Comparison of ENCODE assay signal across 24 cellular contexts in genomic region chr6:134637282-134637681, GRCh38.
"Had no signal": no experiment of that assay in that cellular context is flagged by ENCODE, and none has a peak within 500 bp of the region (broad histone marks: within the 10 kb centered on the region; RNA-seq: fewer than 3 reads in every experiment).

No MANE protein-coding gene starts in this region.

- DNase-seq: activated CD4-positive, alpha-beta memory T cell treated with anti-CD3 and anti-CD28 coated beads for 36 hours; activated CD4-positive, alpha-beta T cell treated with anti-CD3 and anti-CD28 coated beads, Interleukin-2, amount 10 ng/mL, durations not matched to agents 7 days and 5 days; activated CD4-positive, CD25-positive, alpha-beta regulatory T cell; activated CD8-positive, alpha-beta memory T cell treated with anti-CD3 and anti-CD28 coated beads for 24 hours; activated gamma-delta T cell treated with Interleukin-2 at 50 U/mL for 16 hours; activated naive CD4-positive, alpha-beta T cell treated with anti-CD3 and anti-CD28 coated beads, Interleukin-2, amount 50 U/mL, for 16 hours; activated naive CD8-positive, alpha-beta T cell treated with anti-CD3 and anti-CD28 coated beads, Interleukin-2, amount 10 ng/mL, durations not matched to agents 7 days and 5 days; activated T-cell treated with anti-CD3 and anti-CD28 coated beads, Interleukin-2, amount 50 U/mL, for 48 hours; adrenal gland; central memory CD4-positive, alpha-beta T cell; NCI-H1105 treated with DMSO at 0.1 percent for 48 hours; NCI-H1436 treated with DMSO at 0.1 percent for 48 hours; NCI-H187; NCI-H2081; NCI-H2227 treated with DMSO at 0.1 percent for 48 hours; NCI-H526; Peyer's patch; Right ventricle myocardium superior; SJCRH30; SK-N-SH had no signal

- H3K4me3 Mint-ChIP-seq: activated CD4-positive, alpha-beta memory T cell treated with anti-CD3 and anti-CD28 coated beads for 36 hours; activated CD4-positive, alpha-beta T cell treated with anti-CD3 and anti-CD28 coated beads, Interleukin-2, amount 10 ng/mL, durations not matched to agents 7 days and 5 days; activated naive CD8-positive, alpha-beta T cell treated with anti-CD3 and anti-CD28 coated beads, Interleukin-2, amount 10 ng/mL, durations not matched to agents 7 days and 5 days had no signal

- H3K27ac ChIP-seq: adrenal gland, breast epithelium, RWPE1, SJCRH30, VCaP had no signal

- H3K36me3 Mint-ChIP-seq: activated CD4-positive, alpha-beta memory T cell treated with anti-CD3 and anti-CD28 coated beads for 36 hours; activated naive CD8-positive, alpha-beta T cell treated with anti-CD3 and anti-CD28 coated beads, Interleukin-2, amount 10 ng/mL, durations not matched to agents 7 days and 5 days; IgD-negative memory B cell had no signal

- H3K4me2 ChIP-seq: SK-N-SH had no signal

- H3K27ac Mint-ChIP-seq: activated CD4-positive, alpha-beta memory T cell treated with anti-CD3 and anti-CD28 coated beads for 36 hours; activated CD4-positive, alpha-beta T cell treated with anti-CD3 and anti-CD28 coated beads, Interleukin-2, amount 10 ng/mL, durations not matched to agents 7 days and 5 days; activated naive CD8-positive, alpha-beta T cell treated with anti-CD3 and anti-CD28 coated beads, Interleukin-2, amount 10 ng/mL, durations not matched to agents 7 days and 5 days; IgD-negative memory B cell had no signal

- H3K4me3 ChIP-seq: adrenal gland, breast epithelium, Peyer's patch, SJCRH30 had no signal

- H3K9me3 ChIP-seq: adrenal gland, breast epithelium, Peyer's patch, SJCRH30, SK-N-SH had no signal

- H3K27me3 Mint-ChIP-seq: activated CD4-positive, alpha-beta memory T cell treated with anti-CD3 and anti-CD28 coated beads for 36 hours; activated naive CD8-positive, alpha-beta T cell treated with anti-CD3 and anti-CD28 coated beads, Interleukin-2, amount 10 ng/mL, durations not matched to agents 7 days and 5 days had no signal

- H3K27me3 ChIP-seq: adrenal gland, breast epithelium, Peyer's patch had no signal

- H3K9me3 Mint-ChIP-seq: activated CD4-positive, alpha-beta memory T cell treated with anti-CD3 and anti-CD28 coated beads for 36 hours; IgD-negative memory B cell had no signal

- H3K36me3 ChIP-seq: adrenal gland, breast epithelium, Peyer's patch, SJCRH30 had no signal

- H3K4me1 ChIP-seq: breast epithelium, SJCRH30 had no signal

- H3K9ac ChIP-seq: SK-N-SH had no signal
